Comparison of ENCODE assay signal across 12 cellular contexts in genomic region chr3:11238880-11239279, GRCh38. TPM values are rescaled to one million over a fixed set of nuclear protein-coding genes. Genes with fewer than 3 reads are reported as not detected.
DNase-seq lines count a peak whose midpoint lies in the region; ATAC-seq, FAIRE-seq and TF ChIP-seq lines count a peak whose summit lies in the region.
"Had no signal": no experiment of that assay in that cellular context is flagged by ENCODE, and none has a peak within 500 bp of the region (broad histone marks: within the 10 kb centered on the region; RNA-seq: fewer than 3 reads in every experiment).

No MANE protein-coding gene starts in this region.

- H3K36me3 ChIP-seq in SJSA1, result peaks cover 18% of the 10 kb centered on the region; the same call in 1 of the 2 replicates
- peaks cover 0 to 4% of the 10 kb centered on the region in 2 experiments for H3K36me3 ChIP-seq in endothelial cell of umbilical vein (ENCODE audit: control insufficient read depth in 2 of 2, extremely low read depth in 1 of 2, insufficient read depth in 2 of 2, low read length in 2 of 2)
- H3K36me3 ChIP-seq in smooth muscle cell (ENCODE audit: low read depth), result no peaks in the 10 kb centered on the region
- no peaks in the 10 kb centered on the region for H3K36me3 ChIP-seq in HepG2 (replicated peaks in 1 of 2; ENCODE audit: control insufficient read depth in 1 of 2, insufficient read depth in 2 of 2, low read length in 2 of 2)
- H3K36me3 ChIP-seq: WERI-Rb-1 had no signal

- peak; percentile 63 to 72 for ATAC-seq in activated T-cell treated with anti-CD3 and anti-CD28 coated beads, Interleukin-2, amount 50 U/mL, for 4 hours
- no peak for ATAC-seq in omental fat pad (ENCODE audit: low FRiP score)
- ATAC-seq in HepG2, result no peak

- CTCF ChIA-PET in endothelial cell of umbilical vein (lab: Charles Lee) (interaction anchor here (0.6 to 3.7 kb wide), 8 partner anchors 10 to 154 kb away, joined by 3 to 18 read pairs (median 6); partner anchors contain the start of genes ATG7 and HRH1), HepG2 (lab: Yijun Ruan, JAX; ENCODE audit: low intra/inter-chr PET ratio, low total read pairs) (no interaction called here)

- H3K4me3 Mint-ChIP-seq in activated T-cell treated with anti-CD3 and anti-CD28 coated beads, Interleukin-2, amount 50 U/mL, for 4 hours, result peak overlapping the region; percentile 54

- WGBS in smooth muscle cell (ENCODE audit: low lambda C conversion rate), result 6% methylated on average over 1 of the region's 1 CpG
- 0% methylated on average over 1 of the region's 1 CpG for WGBS in HepG2 (ENCODE audit: low lambda C conversion rate)

- dilution Hi-C loops in endothelial cell of umbilical vein (cut with MboI; ENCODE audit: extremely low pct_ligation_motif_present, low sequenced_read_pairs), result no loop called here

- TF ChIP-seq EP300 in HepG2 (IDR thresholded peaks at IDR 0.05; ENCODE audit: low read depth in 2 of 2, low read length in 2 of 2) (no peak), HepG2 (CRISPR knock-in tag; IDR thresholded peaks at IDR 0.05; ENCODE audit: borderline replicate concordance) (no peak)

- in situ Hi-C loops in HepG2 (cut with HindIII; ENCODE audit: extremely low pct_ligation_motif_present, low pct_unique_long_range_greater_than_20kb), result loop anchor here (5.0 to 10.0 kb wide), 2 partner anchors 98 to 416 kb away; no protein-coding TSS in a partner anchor

- H3K9me3 ChIP-seq in SJSA1 (replicated peaks), result no peaks in the 10 kb centered on the region
- no peaks in the 10 kb centered on the region for H3K9me3 ChIP-seq in endothelial cell of umbilical vein (replicated peaks; ENCODE audit: control insufficient read depth, insufficient read depth, low read length)
- H3K9me3 ChIP-seq in smooth muscle cell (replicated peaks; ENCODE audit: low read depth), result no peaks in the 10 kb centered on the region
- no peaks in the 10 kb centered on the region for H3K9me3 ChIP-seq in HepG2 (ENCODE audit: low read length)

- H3K27me3 ChIP-seq in SJSA1 (replicated peaks), result no peaks in the 10 kb centered on the region
- H3K27me3 ChIP-seq in endothelial cell of umbilical vein (ENCODE audit: control insufficient read depth in 2 of 2, insufficient read depth in 2 of 2, low read length in 2 of 2), result no peaks in the 10 kb centered on the region
- no peaks in the 10 kb centered on the region for H3K27me3 ChIP-seq in smooth muscle cell (ENCODE audit: low read depth)
- peaks cover 0 to 3% of the 10 kb centered on the region in 2 experiments; a peak in 2 of 5 replicates for H3K27me3 ChIP-seq in HepG2 (ENCODE audit: control insufficient read depth in 1 of 2, insufficient read depth in 2 of 2, low read length in 2 of 2)
- H3K27me3 ChIP-seq: BLaER1 treated with 17β-estradiol and CSF1 and Interleukin-3, amounts not matched to agents 10 nM and 100 nM had no signal

- H3K79me2 ChIP-seq in endothelial cell of umbilical vein (ENCODE audit: control insufficient read depth, insufficient read depth, low read length), result peaks cover 34% of the 10 kb centered on the region
- no peaks in the 10 kb centered on the region for H3K79me2 ChIP-seq in smooth muscle cell (ENCODE audit: low read depth)
- H3K79me2 ChIP-seq in HepG2 (ENCODE audit: insufficient read depth, low read length), result no peaks in the 10 kb centered on the region

- H3K27me3 Mint-ChIP-seq in activated T-cell treated with anti-CD3 and anti-CD28 coated beads, Interleukin-2, amount 50 U/mL, for 4 hours (ENCODE audit: low read depth), result peaks cover 14% of the 10 kb centered on the region

- H3K9ac ChIP-seq in endothelial cell of umbilical vein (replicated peaks; ENCODE audit: extremely low read depth, insufficient read depth, low read length) (peak overlapping the region; percentile 58), smooth muscle cell (ENCODE audit: low read depth) (peak overlapping the region; percentile 76), HepG2 (ENCODE audit: insufficient read depth, low read depth, low read length) (no peak overlapping the region)
- H3K9ac ChIP-seq: BLaER1 treated with 17β-estradiol and CSF1 and Interleukin-3, amounts not matched to agents 10 nM and 100 nM had no signal

- intact Hi-C loops in endothelial cell of umbilical vein (cut with micrococcal nuclease) (loop anchor here (1.0 kb wide), 5 partner anchors 13 to 89 kb away; partner anchors contain the start of gene ATG7), HepG2 (cut with micrococcal nuclease; ENCODE audit: unreplicated experiment) (loop anchor here (5.0 kb wide), 1 partner anchor 413 kb away; no protein-coding TSS in a partner anchor)

- H3K4me1 Mint-ChIP-seq in activated T-cell treated with anti-CD3 and anti-CD28 coated beads, Interleukin-2, amount 50 U/mL, for 4 hours (ENCODE audit: low read depth), result peaks cover 34% of the 10 kb centered on the region

- DNase-seq in activated T-cell treated with anti-CD3 and anti-CD28 coated beads, Interleukin-2, amount 50 U/mL, for 4 hours, result no peak
- no peak for DNase-seq in activated T-cell treated with anti-CD3 and anti-CD28 coated beads, Interleukin-2, amount 50 U/mL, for 48 hours
- DNase-seq in SJSA1 (ENCODE audit: low read depth in 1 of 2, low spot score in 2 of 2) (no peak), endothelial cell of umbilical vein (ENCODE audit: low read depth, low spot score) (peak; percentile 20), smooth muscle cell (lab: John Stamatoyannopoulos, UW; ENCODE audit: unreplicated experiment) (no peak), HK-2 (ENCODE audit: unreplicated experiment) (no peak), omental fat pad (ENCODE audit: low spot score) (no peak), HepG2 (ENCODE audit: low spot score) (no peak)
- DNase-seq: NCI-H1436 treated with DMSO at 0.1 percent for 48 hours, WERI-Rb-1 had no signal

- H3K4me1 ChIP-seq in SJSA1 (replicated peaks) (peaks cover 41% of the 10 kb centered on the region), endothelial cell of umbilical vein (ENCODE audit: control insufficient read depth, extremely low read depth, insufficient read depth, low read length) (peaks cover 23% of the 10 kb centered on the region), smooth muscle cell (ENCODE audit: low read depth) (no peaks in the 10 kb centered on the region), HepG2 (ENCODE audit: insufficient read depth, low read length) (no peaks in the 10 kb centered on the region)

- H2AFZ ChIP-seq in endothelial cell of umbilical vein (ENCODE audit: low read depth, low read length) (no peak overlapping the region), smooth muscle cell (ENCODE audit: low read depth) (no peak overlapping the region), HepG2 (ENCODE audit: low read length) (no peak overlapping the region)

- H3K4me2 ChIP-seq in endothelial cell of umbilical vein (ENCODE audit: insufficient read depth, low read length) (peak overlapping the region; percentile 73), smooth muscle cell (peak overlapping the region; percentile 74), HepG2 (ENCODE audit: low read depth, low read length) (no peak overlapping the region)
- H3K4me2 ChIP-seq: BLaER1 treated with 17β-estradiol and CSF1 and Interleukin-3, amounts not matched to agents 10 nM and 100 nM had no signal

- H3K4me3 ChIP-seq in SJSA1 (no peak overlapping the region), endothelial cell of umbilical vein (replicated peaks in 1 of 3; ENCODE audit: insufficient read depth in 1 of 3, low read depth in 1 of 3, low read length in 3 of 3) (no peak overlapping the region), smooth muscle cell (no peak overlapping the region), HepG2 (replicated peaks in 1 of 3; ENCODE audit: insufficient read depth in 1 of 3, low read depth in 2 of 3, low read length in 3 of 3) (no peak overlapping the region)
- H3K4me3 ChIP-seq: BLaER1 treated with 17β-estradiol and CSF1 and Interleukin-3, amounts not matched to agents 10 nM and 100 nM; skin epidermis had no signal

- H3K9me3 Mint-ChIP-seq in activated T-cell treated with anti-CD3 and anti-CD28 coated beads, Interleukin-2, amount 50 U/mL, for 4 hours, result peaks cover 4% of the 10 kb centered on the region

- FAIRE-seq in endothelial cell of umbilical vein (lab: Jason Lieb, UNC), result peak; percentile 57
- no peak for FAIRE-seq in HepG2 (lab: Jason Lieb, UNC)

- TF ChIP-seq POLR2A in endothelial cell of umbilical vein (IDR thresholded peaks at IDR 0.05; ENCODE audit: low read depth, low read length) (no peak), HepG2 (IDR thresholded peaks at IDR 0.05; ENCODE audit: insufficient read depth in 1 of 2, low read depth in 2 of 2, low read length in 2 of 2) (no peak)

- no peak for TF ChIP-seq CTCF in endothelial cell of umbilical vein (IDR thresholded peaks at IDR 0.05; ENCODE audit: extremely low read depth in 1 of 2, insufficient read depth in 1 of 2, low read depth in 1 of 2, low read length in 2 of 2)
- no peak for TF ChIP-seq CTCF in smooth muscle cell (IDR thresholded peaks at IDR 0.05; ENCODE audit: borderline replicate concordance, insufficient read depth, poor library complexity, severe bottlenecking)
- no peak for TF ChIP-seq CTCF in omental fat pad (IDR thresholded peaks at IDR 0.05)
- TF ChIP-seq CTCF in HepG2 (CRISPR knock-in tag; IDR thresholded peaks at IDR 0.05), result no peak

- H3K36me3 Mint-ChIP-seq in activated T-cell treated with anti-CD3 and anti-CD28 coated beads, Interleukin-2, amount 50 U/mL, for 4 hours (ENCODE audit: insufficient read depth), result no peaks in the 10 kb centered on the region

- no TSS peak for BruUV-seq in endothelial cell of umbilical vein (replicated peaks; lab: Mats Ljungman, UMichigan)
- no TSS peak for BruUV-seq in HepG2 (replicated peaks; lab: Mats Ljungman, UMichigan)

- no peaks in the 10 kb centered on the region for H3K9me1 ChIP-seq in endothelial cell of umbilical vein (replicated peaks; ENCODE audit: control insufficient read depth, extremely low read depth, insufficient read depth, low read length)

- H3F3A ChIP-seq in smooth muscle cell (ENCODE audit: low read depth), result peaks cover 11% of the 10 kb centered on the region

- H3K27ac ChIP-seq in SJSA1 (peak overlapping the region; percentile 92), endothelial cell of umbilical vein (ENCODE audit: insufficient read depth, low read depth, low read length) (peak overlapping the region; percentile 83), smooth muscle cell (ENCODE audit: low read depth) (peak overlapping the region; percentile 97), HepG2 (ENCODE audit: extremely low read length, insufficient read depth, low read length) (no peak overlapping the region)
- H3K27ac ChIP-seq: BLaER1 treated with 17β-estradiol and CSF1 and Interleukin-3, amounts not matched to agents 10 nM and 100 nM; WERI-Rb-1 had no signal

- TF ChIP-seq RAD21 in HepG2 (CRISPR knock-in tag; IDR thresholded peaks at IDR 0.05), result no peak

- H4K20me1 ChIP-seq in endothelial cell of umbilical vein (replicated peaks; ENCODE audit: control insufficient read depth, extremely low read depth, insufficient read depth, low read length) (no peaks in the 10 kb centered on the region), smooth muscle cell (ENCODE audit: low read depth) (no peaks in the 10 kb centered on the region), HepG2 (ENCODE audit: insufficient read depth, low read length) (no peaks in the 10 kb centered on the region)

- POLR2A ChIA-PET in endothelial cell of umbilical vein (lab: Charles Lee), result interaction anchor here (1.7 kb wide), 1 partner anchor 50 kb away, joined by 11 read pairs; no protein-coding TSS in a partner anchor
- POLR2A ChIA-PET in HepG2 (lab: Yijun Ruan, JAX), result no interaction called here

RNA-seq across cellular contexts. Expression of gene ATG7, which starts 33.3 kb away (rescaled TPM):
- 10 to 100 TPM; 32.6 to 36.6 (median 35.6) TPM for total RNA-seq in activated T-cell treated with anti-CD3 and anti-CD28 coated beads, Interleukin-2, amount 50 U/mL, for 4 hours
- 36.7 and 45.2 TPM in 2 replicates for total RNA-seq in SJSA1 (2014; rRNA removed; shearing (Covaris generic))
- total RNA-seq in endothelial cell of umbilical vein (48.3 and 50.4 TPM in 2 replicates), smooth muscle cell (27.2 and 40.3 TPM in 2 replicates), omental fat pad (10 to 100 TPM; 62.9 to 96.7 (median 76.2) TPM), HepG2 (2016; rRNA removed; fragmentation: Illumina TruSeq; extraction: Trizol) (22.1 and 31.4 TPM in 2 replicates)
- polyA plus RNA-seq in endothelial cell of umbilical vein (30.8 and 37.8 TPM in 2 replicates), smooth muscle cell (19.4 and 27.4 TPM in 2 replicates), HepG2 (2011; rRNA removed) (7.8 and 7.9 TPM in 2 replicates)
- 26.4 and 38.7 TPM in 2 replicates for polyA plus RNA-seq in endothelial cell of umbilical vein (2011; cell fraction: cytosol; rRNA removed)
- 48.4 and 77.1 TPM in 2 replicates for polyA plus RNA-seq in endothelial cell of umbilical vein (2011; cell fraction: nucleus; rRNA removed)
- 22.9 and 36.6 TPM in 2 replicates for polyA plus RNA-seq in endothelial cell of umbilical vein (2012)
- 58.7 and 82.4 TPM in 2 replicates for polyA minus RNA-seq in endothelial cell of umbilical vein
- polyA minus RNA-seq in endothelial cell of umbilical vein (2011; cell fraction: cytosol; rRNA and poly(A)+ RNA removed), result 15.8 TPM
- 65.6 and 115 TPM in 2 replicates for polyA minus RNA-seq in endothelial cell of umbilical vein (2011; cell fraction: nucleus; rRNA and poly(A)+ RNA removed)
- total RNA-seq in HepG2 (2016; cell fraction: cytosol; rRNA removed; fragmentation: Illumina TruSeq; extraction: Trizol; ENCODE audit: low read depth), result 15.8 and 23.9 TPM in 2 replicates
- total RNA-seq in HepG2 (2016; cell fraction: insoluble cytoplasmic fraction; rRNA removed; fragmentation: Illumina TruSeq; extraction: Trizol), result 23.4 and 25.5 TPM in 2 replicates
- 12.2 and 17.6 TPM in 2 replicates for total RNA-seq in HepG2 (2016; cell fraction: membrane; rRNA removed; fragmentation: Illumina TruSeq; extraction: Trizol)
- total RNA-seq in HepG2 (2016; cell fraction: nucleus; rRNA removed; fragmentation: Illumina TruSeq; extraction: Trizol), result 30.5 and 30.8 TPM in 2 replicates
- 8.6 and 9.9 TPM in 2 replicates for polyA plus RNA-seq in HepG2 (2011; cell fraction: cytosol; rRNA removed)
- polyA plus RNA-seq in HepG2 (2011; cell fraction: nucleus; rRNA removed), result 8.8 and 12.1 TPM in 2 replicates
- 7.2 and 9.9 TPM in 2 replicates for polyA plus RNA-seq in HepG2 (2012)
- 3.6 and 4.5 TPM in 2 replicates for polyA plus RNA-seq in HepG2 (2016; cell fraction: cytosol; fragmentation: Illumina TruSeq; extraction: Trizol; ENCODE audit: low read depth)
- 17.1 and 17.3 TPM in 2 replicates for polyA plus RNA-seq in HepG2 (2016; cell fraction: insoluble cytoplasmic fraction; fragmentation: Illumina TruSeq; extraction: Trizol; ENCODE audit: low read depth)
- polyA plus RNA-seq in HepG2 (2016; cell fraction: membrane; fragmentation: Illumina TruSeq; extraction: Trizol; ENCODE audit: low read depth), result 5.1 and 5.2 TPM in 2 replicates
- polyA plus RNA-seq in HepG2 (2016; cell fraction: nucleus; fragmentation: Illumina TruSeq; extraction: Trizol; ENCODE audit: insufficient read depth, low read depth), result 6.9 and 8.1 TPM in 2 replicates
- polyA minus RNA-seq in HepG2 (2011; rRNA and poly(A)+ RNA removed; ENCODE audit: low replicate concordance), result 20.6 and 45.9 TPM in 2 replicates
- 9.0 and 9.6 TPM in 2 replicates for polyA minus RNA-seq in HepG2 (2011; cell fraction: cytosol; rRNA and poly(A)+ RNA removed)
- 28.8 and 42.5 TPM in 2 replicates for polyA minus RNA-seq in HepG2 (2011; cell fraction: nucleus; rRNA and poly(A)+ RNA removed)

Comparison
In these comparisons a context has a peak if more than half of its experiments do, and no peak if none do; other contexts are left out.
1. ATAC-seq: peak in activated T-cell treated with anti-CD3 and anti-CD28 coated beads, Interleukin-2, amount 50 U/mL, for 4 hours (2 of 2); none in omental fat pad (single experiment) and HepG2 (single experiment).